Comparison of ENCODE assay signal across 37 cellular contexts in genomic region chr6:52733172-52733571, GRCh38. TPM values are rescaled to one million over a fixed set of nuclear protein-coding genes. Genes with fewer than 3 reads are reported as not detected.
"Had no signal": no experiment of that assay in that cellular context is flagged by ENCODE, and none has a peak within 500 bp of the region (broad histone marks: within the 10 kb centered on the region; RNA-seq: fewer than 3 reads in every experiment).

No MANE protein-coding gene starts in this region.

- H3K4me3 ChIP-seq: adrenal gland, ascending aorta, coronary artery, esophagus muscularis mucosa, gastroesophageal sphincter had no signal

- H3K9me3 Mint-ChIP-seq: activated CD4-positive, alpha-beta memory T cell treated with anti-CD3 and anti-CD28 coated beads for 36 hours; activated CD4-positive, alpha-beta T cell treated with anti-CD3 and anti-CD28 coated beads, Interleukin-2, amount 10 ng/mL, durations not matched to agents 24 days and 14 days; activated naive CD4-positive, alpha-beta T cell treated with anti-CD3 and anti-CD28 coated beads for 36 hours; activated naive CD4-positive, alpha-beta T cell treated with anti-CD3 and anti-CD28 coated beads, Interleukin-2, amount 50 U/mL, for 24 hours; activated naive CD8-positive, alpha-beta T cell treated with anti-CD3 and anti-CD28 coated beads for 36 hours; activated naive CD8-positive, alpha-beta T cell treated with anti-CD3 and anti-CD28 coated beads, Interleukin-2, amount 50 U/mL, for 24 hours; activated T-helper 1 cell treated with anti-CD3 and anti-CD28 coated beads, Interleukin-12 subunit alpha, Interleukin-12 subunit beta, Interleukin-2, Interleukin-4 antibody, amounts not matched to agents 30 ng/mL and 10 ng/mL and 1 ng/mL, durations not matched to agents 14 hours and 24 hours and 36 hours; activated T-helper 2 cell treated with anti-CD3 and anti-CD28 coated beads, Interferon-gamma antibody, Interleukin-2, Interleukin-4, amounts not matched to agents 10 μg/mL and 5 μg/mL and 100 μg/mL, durations not matched to agents 14 hours and 24 hours and 36 hours; central memory CD8-positive, alpha-beta T cell; effector memory CD8-positive, alpha-beta T cell had no signal

- ATAC-seq: activated CD4-positive, alpha-beta T cell treated with anti-CD3 and anti-CD28 coated beads for 36 hours; activated CD8-positive, alpha-beta memory T cell treated with anti-CD3 and anti-CD28 coated beads, Interleukin-2, amount 10 ng/mL, durations not matched to agents 7 days and 5 days; activated CD8-positive, alpha-beta T cell treated with anti-CD3 and anti-CD28 coated beads, Interleukin-2, amount 10 ng/mL, durations not matched to agents 7 days and 5 days; activated naive CD8-positive, alpha-beta T cell treated with anti-CD3 and anti-CD28 coated beads, Interleukin-2, amount 50 U/mL, for 24 hours; effector memory CD8-positive, alpha-beta T cell; foreskin keratinocyte; gastroesophageal sphincter; T-helper 17 cell had no signal

- H3K27ac Mint-ChIP-seq: activated CD4-positive, alpha-beta memory T cell treated with anti-CD3 and anti-CD28 coated beads for 36 hours; activated CD4-positive, alpha-beta T cell treated with anti-CD3 and anti-CD28 coated beads for 36 hours; activated CD4-positive, alpha-beta T cell treated with anti-CD3 and anti-CD28 coated beads, Interleukin-2, amount 10 ng/mL, durations not matched to agents 24 days and 14 days; activated CD8-positive, alpha-beta memory T cell treated with anti-CD3 and anti-CD28 coated beads, Interleukin-2, amount 10 ng/mL, durations not matched to agents 7 days and 5 days; activated CD8-positive, alpha-beta T cell treated with anti-CD3 and anti-CD28 coated beads, Interleukin-2, amount 10 ng/mL, durations not matched to agents 7 days and 5 days; activated naive CD4-positive, alpha-beta T cell treated with anti-CD3 and anti-CD28 coated beads for 36 hours; activated naive CD4-positive, alpha-beta T cell treated with anti-CD3 and anti-CD28 coated beads, Interleukin-2, amount 50 U/mL, for 24 hours; activated naive CD8-positive, alpha-beta T cell treated with anti-CD3 and anti-CD28 coated beads for 36 hours; activated naive CD8-positive, alpha-beta T cell treated with anti-CD3 and anti-CD28 coated beads, Interleukin-2, amount 50 U/mL, for 24 hours; activated T-helper 1 cell treated with anti-CD3 and anti-CD28 coated beads, Interleukin-12 subunit alpha, Interleukin-12 subunit beta, Interleukin-2, Interleukin-4 antibody, amounts not matched to agents 30 ng/mL and 10 ng/mL and 1 ng/mL, durations not matched to agents 14 hours and 24 hours and 36 hours; activated T-helper 2 cell treated with anti-CD3 and anti-CD28 coated beads, Interferon-gamma antibody, Interleukin-2, Interleukin-4, amounts not matched to agents 10 μg/mL and 5 μg/mL and 100 μg/mL, durations not matched to agents 14 hours and 24 hours and 36 hours; effector memory CD8-positive, alpha-beta T cell; T-helper 17 cell had no signal

- H3K27me3 Mint-ChIP-seq: activated CD4-positive, alpha-beta memory T cell treated with anti-CD3 and anti-CD28 coated beads for 36 hours; activated CD4-positive, alpha-beta T cell treated with anti-CD3 and anti-CD28 coated beads for 36 hours; activated CD4-positive, alpha-beta T cell treated with anti-CD3 and anti-CD28 coated beads, Interleukin-2, amount 10 ng/mL, durations not matched to agents 24 days and 14 days; activated naive CD4-positive, alpha-beta T cell treated with anti-CD3 and anti-CD28 coated beads, Interleukin-2, amount 50 U/mL, for 24 hours; activated naive CD8-positive, alpha-beta T cell treated with anti-CD3 and anti-CD28 coated beads for 36 hours; activated naive CD8-positive, alpha-beta T cell treated with anti-CD3 and anti-CD28 coated beads, Interleukin-2, amount 50 U/mL, for 24 hours; T-helper 17 cell had no signal

- H3K27ac ChIP-seq: adrenal gland, ascending aorta, brain microvascular endothelial cell, coronary artery, esophagus muscularis mucosa, foreskin keratinocyte, gastroesophageal sphincter had no signal

- H3K36me3 Mint-ChIP-seq: activated CD4-positive, alpha-beta memory T cell treated with anti-CD3 and anti-CD28 coated beads for 36 hours; activated CD8-positive, alpha-beta memory T cell treated with anti-CD3 and anti-CD28 coated beads, Interleukin-2, amount 10 ng/mL, durations not matched to agents 7 days and 5 days; activated naive CD4-positive, alpha-beta T cell treated with anti-CD3 and anti-CD28 coated beads, Interleukin-2, amount 50 U/mL, for 24 hours; activated naive CD8-positive, alpha-beta T cell treated with anti-CD3 and anti-CD28 coated beads for 36 hours had no signal

- H3K4me1 Mint-ChIP-seq: activated CD4-positive, alpha-beta T cell treated with anti-CD3 and anti-CD28 coated beads for 36 hours; activated CD4-positive, alpha-beta T cell treated with anti-CD3 and anti-CD28 coated beads, Interleukin-2, amount 10 ng/mL, durations not matched to agents 24 days and 14 days; activated CD8-positive, alpha-beta memory T cell treated with anti-CD3 and anti-CD28 coated beads, Interleukin-2, amount 10 ng/mL, durations not matched to agents 7 days and 5 days; activated naive CD4-positive, alpha-beta T cell treated with anti-CD3 and anti-CD28 coated beads, Interleukin-2, amount 50 U/mL, for 24 hours; activated naive CD8-positive, alpha-beta T cell treated with anti-CD3 and anti-CD28 coated beads for 36 hours; activated naive CD8-positive, alpha-beta T cell treated with anti-CD3 and anti-CD28 coated beads, Interleukin-2, amount 50 U/mL, for 24 hours; central memory CD8-positive, alpha-beta T cell; T-helper 17 cell had no signal

- H3K4me1 ChIP-seq: ascending aorta, esophagus muscularis mucosa, foreskin keratinocyte, gastroesophageal sphincter had no signal

- H3K4me3 Mint-ChIP-seq: activated CD4-positive, alpha-beta memory T cell treated with anti-CD3 and anti-CD28 coated beads for 36 hours; activated CD4-positive, alpha-beta T cell treated with anti-CD3 and anti-CD28 coated beads for 36 hours; activated CD4-positive, alpha-beta T cell treated with anti-CD3 and anti-CD28 coated beads, Interleukin-2, amount 10 ng/mL, durations not matched to agents 24 days and 14 days; activated CD8-positive, alpha-beta memory T cell treated with anti-CD3 and anti-CD28 coated beads, Interleukin-2, amount 10 ng/mL, durations not matched to agents 7 days and 5 days; activated CD8-positive, alpha-beta T cell treated with anti-CD3 and anti-CD28 coated beads, Interleukin-2, amount 10 ng/mL, durations not matched to agents 7 days and 5 days; activated naive CD4-positive, alpha-beta T cell treated with anti-CD3 and anti-CD28 coated beads for 36 hours; activated naive CD4-positive, alpha-beta T cell treated with anti-CD3 and anti-CD28 coated beads, Interleukin-2, amount 50 U/mL, for 24 hours; activated naive CD8-positive, alpha-beta T cell treated with anti-CD3 and anti-CD28 coated beads for 36 hours; activated naive CD8-positive, alpha-beta T cell treated with anti-CD3 and anti-CD28 coated beads, Interleukin-2, amount 50 U/mL, for 24 hours; activated T-helper 1 cell treated with anti-CD3 and anti-CD28 coated beads, Interleukin-12 subunit alpha, Interleukin-12 subunit beta, Interleukin-2, Interleukin-4 antibody, amounts not matched to agents 30 ng/mL and 10 ng/mL and 1 ng/mL, durations not matched to agents 14 hours and 24 hours and 36 hours; central memory CD8-positive, alpha-beta T cell; effector memory CD8-positive, alpha-beta T cell; T-helper 17 cell had no signal

- FAIRE-seq: bronchial epithelial cell had no signal

- H3K27me3 ChIP-seq: adrenal gland, ascending aorta, brain microvascular endothelial cell, esophagus muscularis mucosa, gastroesophageal sphincter had no signal

- DNase-seq: activated CD4-positive, alpha-beta memory T cell treated with anti-CD3 and anti-CD28 coated beads for 36 hours; activated CD4-positive, alpha-beta T cell treated with anti-CD3 and anti-CD28 coated beads for 36 hours; activated CD4-positive, alpha-beta T cell treated with anti-CD3 and anti-CD28 coated beads, Interleukin-2, amount 10 ng/mL, durations not matched to agents 24 days and 14 days; activated CD4-positive, CD25-positive, alpha-beta regulatory T cell; activated CD4-positive, CD25-positive, alpha-beta regulatory T cell treated with anti-CD3 and anti-CD28 coated beads, Interleukin-2, amount 50 U/mL, for 72 hours; activated CD8-positive, alpha-beta memory T cell treated with anti-CD3 and anti-CD28 coated beads, Interleukin-2, amount 10 ng/mL, durations not matched to agents 7 days and 5 days; activated CD8-positive, alpha-beta memory T cell treated with anti-CD3 and anti-CD28 coated beads, Interleukin-2, amount 50 U/mL, for 4 hours; activated CD8-positive, alpha-beta T cell treated with anti-CD3 and anti-CD28 coated beads, Interleukin-2, amount 10 ng/mL, durations not matched to agents 7 days and 5 days; activated effector memory CD4-positive, alpha-beta T cell treated with anti-CD3 and anti-CD28 coated beads, Interleukin-2, amount 50 U/mL, for 16 hours; activated naive CD4-positive, alpha-beta T cell treated with anti-CD3 and anti-CD28 coated beads for 36 hours; activated naive CD8-positive, alpha-beta T cell treated with anti-CD3 and anti-CD28 coated beads for 36 hours; activated naive CD8-positive, alpha-beta T cell treated with anti-CD3 and anti-CD28 coated beads, Interleukin-2, amount 50 U/mL, for 24 hours; activated T-cell treated with anti-CD3 and anti-CD28 coated beads, Interleukin-2, amount 50 U/mL, for 1 hour; activated T-cell treated with anti-CD3 and anti-CD28 coated beads, Interleukin-2, amount 50 U/mL, for 48 hours; adrenal gland; amygdala; brain microvascular endothelial cell; dermis blood vessel endothelial cell; effector CD4-positive, alpha-beta T cell; effector memory CD8-positive, alpha-beta T cell; erythroblast; foreskin keratinocyte; T-helper 1 cell; T-helper 17 cell had no signal

- H3K9me3 ChIP-seq: adrenal gland, ascending aorta, esophagus muscularis mucosa, gastroesophageal sphincter had no signal

- H3K36me3 ChIP-seq: adrenal gland, ascending aorta, brain microvascular endothelial cell, esophagus muscularis mucosa, gastroesophageal sphincter had no signal

RNA-seq across cellular contexts. Expression of gene GSTA2, which starts 30.1 kb away (rescaled TPM):
- total RNA-seq: activated CD4-positive, alpha-beta memory T cell treated with anti-CD3 and anti-CD28 coated beads for 36 hours; activated CD4-positive, alpha-beta T cell treated with anti-CD3 and anti-CD28 coated beads for 36 hours; activated CD4-positive, alpha-beta T cell treated with anti-CD3 and anti-CD28 coated beads, Interleukin-2, amount 10 ng/mL, durations not matched to agents 24 days and 14 days; activated CD8-positive, alpha-beta memory T cell treated with anti-CD3 and anti-CD28 coated beads for 36 hours; activated CD8-positive, alpha-beta memory T cell treated with anti-CD3 and anti-CD28 coated beads, Interleukin-2, amount 10 ng/mL, durations not matched to agents 7 days and 5 days; activated CD8-positive, alpha-beta T cell treated with anti-CD3 and anti-CD28 coated beads, Interleukin-2, amount 10 ng/mL, durations not matched to agents 7 days and 5 days; activated naive CD4-positive, alpha-beta T cell treated with anti-CD3 and anti-CD28 coated beads for 36 hours; activated naive CD8-positive, alpha-beta T cell treated with anti-CD3 and anti-CD28 coated beads for 36 hours; activated T-helper 1 cell treated with anti-CD3 and anti-CD28 coated beads, Interleukin-12 subunit alpha, Interleukin-12 subunit beta, Interleukin-2, Interleukin-4 antibody, amounts not matched to agents 30 ng/mL and 10 ng/mL and 1 ng/mL, durations not matched to agents 14 hours and 24 hours and 36 hours; activated T-helper 2 cell treated with anti-CD3 and anti-CD28 coated beads, Interferon-gamma antibody, Interleukin-2, Interleukin-4, amounts not matched to agents 10 μg/mL and 5 μg/mL and 100 μg/mL, durations not matched to agents 14 hours and 24 hours and 36 hours; ascending aorta; bronchial epithelial cell; cardiac septum; cerebellum; dermis blood vessel endothelial cell; esophagus muscularis mucosa; foreskin keratinocyte; glomerular endothelial cell; T-helper 17 cell had no signal
- polyA plus RNA-seq: foreskin keratinocyte had no signal
